ENCODE assay signal across 19 cellular contexts in the genomic region with DNA sequence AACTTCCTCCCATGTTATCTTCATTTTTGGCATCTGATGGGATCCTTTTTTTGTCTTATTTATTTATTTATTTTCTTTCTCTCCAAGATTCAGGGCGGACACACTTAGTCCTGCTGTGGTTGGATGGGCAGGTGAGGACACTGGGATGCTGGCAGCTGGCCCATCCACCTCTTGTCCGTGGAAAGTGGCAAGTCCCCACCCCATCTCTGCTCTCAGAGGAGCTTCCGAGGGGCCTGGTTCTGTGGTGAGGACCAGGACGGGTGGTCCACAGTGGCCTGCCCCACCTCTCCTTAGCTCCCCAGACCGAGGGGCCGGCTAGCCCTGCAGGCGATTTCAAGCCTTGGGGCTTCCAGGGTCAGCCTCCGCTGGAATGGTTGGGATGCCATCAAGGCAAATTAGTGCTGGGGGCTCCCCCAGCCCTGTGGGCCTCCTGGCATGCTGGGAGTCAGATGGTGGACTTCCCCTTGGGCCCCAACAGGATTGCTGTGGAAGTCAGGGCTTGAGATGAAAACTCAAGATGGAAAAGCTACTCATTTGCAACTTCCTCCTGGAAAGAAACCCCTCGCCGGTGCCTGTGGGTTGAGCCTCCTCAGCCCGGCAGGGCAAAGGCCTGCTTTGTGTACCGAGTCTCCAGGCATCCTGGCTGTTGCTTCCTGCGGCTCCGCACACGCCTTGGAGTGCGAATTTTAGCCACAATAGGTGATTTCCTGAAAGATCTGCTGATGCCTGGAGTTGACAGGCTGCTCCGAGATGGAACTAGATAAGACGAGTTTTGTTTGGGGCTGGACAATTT. TPM values are rescaled to one million over a fixed set of nuclear protein-coding genes. Genes with fewer than 3 reads are reported as not detected.
DNase-seq lines count a peak whose midpoint lies in the region; ATAC-seq and TF ChIP-seq lines count a peak whose summit lies in the region.
"Had no signal": no experiment of that assay in that cellular context is flagged by ENCODE, and none has a peak within 500 bp of the region (broad histone marks: within the 10 kb centered on the region; RNA-seq: fewer than 3 reads in every experiment).

No MANE protein-coding gene starts in this region.

- H2BK5ac ChIP-seq in neuronal stem cell (ENCODE audit: low read length): no peak overlapping the region

- no peaks in the 10 kb centered on the region for H3K79me1 ChIP-seq in neuronal stem cell (ENCODE audit: low read depth, low read length)

- H3K27me3 ChIP-seq in SK-N-SH (ENCODE audit: insufficient read depth): no peaks in the 10 kb centered on the region
- no peaks in the 10 kb centered on the region for H3K27me3 ChIP-seq in heart right ventricle
- no peaks in the 10 kb centered on the region for H3K27me3 ChIP-seq in neuronal stem cell (ENCODE audit: control insufficient read depth in 3 of 3, insufficient read depth in 3 of 3, low read depth in 1 of 3, low read length in 3 of 3)
- H3K27me3 ChIP-seq in aorta (ENCODE audit: control insufficient read depth in 1 of 2, insufficient read depth in 2 of 2, low read length in 1 of 2): no peaks in the 10 kb centered on the region
- H3K27me3 ChIP-seq: sigmoid colon had no signal

- H4K8ac ChIP-seq in neuronal stem cell (ENCODE audit: low read depth, low read length): no peak overlapping the region

- no peak overlapping the region for H2BK120ac ChIP-seq in neuronal stem cell (ENCODE audit: low read depth, low read length)

- 91% methylated on average over 11 of the region's 18 CpGs for WGBS in SK-N-SH (ENCODE audit: low lambda C conversion rate)
- WGBS in heart right ventricle, 2 donors: 63 to 68% methylated on average over 18 of the region's 18 CpGs
- no CpG with 5 or more reads among the region's 18 CpGs for WGBS in neuronal stem cell (ENCODE audit: extremely low coverage in 2 of 2, insufficient read length in 2 of 2, insufficient replicate concordance in 1 of 2), 2 donors
- WGBS in aorta, 2 donors: 67 to 75% methylated on average over 18 of the region's 18 CpGs

- H3K4ac ChIP-seq in neuronal stem cell (ENCODE audit: low read length): no peak overlapping the region

- peak overlapping the region in 1 of 2 experiments; percentile 76; a peak in 2 of 4 replicates for H3K27ac ChIP-seq in SK-N-SH (ENCODE audit: low read depth in 2 of 2, low read length in 1 of 2)
- H3K27ac ChIP-seq in heart right ventricle: peak overlapping the region; percentile 71 to 94 (median 85)
- no peak overlapping the region for H3K27ac ChIP-seq in neuronal stem cell (replicated peaks; ENCODE audit: low read length)
- H3K27ac ChIP-seq in aorta (ENCODE audit: low read depth in 1 of 2, low read length in 2 of 2): no peak overlapping the region
- H3K27ac ChIP-seq: 22Rv1 had no signal

- H3K9ac ChIP-seq in SK-N-SH (no peak overlapping the region), neuronal stem cell (ENCODE audit: low read depth, low read length, poor library complexity) (no peak overlapping the region)

- H3K79me2 ChIP-seq in SK-N-SH (ENCODE audit: insufficient read depth): no peaks in the 10 kb centered on the region

- H2AFZ ChIP-seq in SK-N-SH (ENCODE audit: low read depth): no peak overlapping the region
- no peak overlapping the region for H2AFZ ChIP-seq in neuronal stem cell (ENCODE audit: low read length)

- no peaks in the 10 kb centered on the region for H4K20me1 ChIP-seq in SK-N-SH (ENCODE audit: insufficient read depth)

- H3K4me3 ChIP-seq in SK-N-SH (ENCODE audit: low read depth in 2 of 2, low read length in 1 of 2) (no peak overlapping the region), heart right ventricle (peak overlapping the region in 2 of 10 donors; percentile 9 to 12), neuronal stem cell (ENCODE audit: low read length in 2 of 2) (no peak overlapping the region), aorta (ENCODE audit: low read length in 2 of 2) (no peak overlapping the region)
- H3K4me3 ChIP-seq: sigmoid colon had no signal

- H2BK12ac ChIP-seq in neuronal stem cell (ENCODE audit: low read length): no peak overlapping the region

- DNase-seq in SK-N-SH (no peak), heart right ventricle (peak; percentile 51 to 68), neuronal stem cell (ENCODE audit: low spot score) (no peak), aorta (peak in 1 of 2 donors; percentile 52), NCI-H2196 treated with DMSO at 0.1 percent for 48 hours (lab: John Stamatoyannopoulos, UW; ENCODE audit: unreplicated experiment) (no peak), HEK293T (ENCODE audit: extremely low spot score) (no peak)
- DNase-seq: activated CD8-positive, alpha-beta T cell treated with anti-CD3 and anti-CD28 coated beads, Interleukin-2, amount 10 ng/mL, durations not matched to agents 7 days and 5 days; H7; KG1; NCI-H1436 had no signal

- intact Hi-C loops in heart right ventricle (cut with DNase I): loop anchor here in 1 of 10 donors (5.0 kb wide), 1 partner anchor 42 kb away; no protein-coding TSS in a partner anchor
- intact Hi-C loops in aorta (cut with DNase I): no loop called here

- no peak for TF ChIP-seq EP300 in SK-N-SH (IDR thresholded peaks at IDR 0.05; ENCODE audit: borderline replicate concordance in 1 of 2, low read depth in 1 of 2, low read length in 1 of 2)

- H2AK5ac ChIP-seq in neuronal stem cell (ENCODE audit: low read depth, low read length): peak overlapping the region; percentile 56

- H3K14ac ChIP-seq in neuronal stem cell (ENCODE audit: low read length): no peak overlapping the region

- no peaks in the 10 kb centered on the region for H3K9me2 ChIP-seq in SK-N-SH

- no peaks in the 10 kb centered on the region for H3K36me3 ChIP-seq in SK-N-SH (replicated peaks in 1 of 2; ENCODE audit: control insufficient read depth in 1 of 2, insufficient read depth in 2 of 2, low read length in 1 of 2)
- H3K36me3 ChIP-seq in heart right ventricle: no peaks in the 10 kb centered on the region
- H3K36me3 ChIP-seq in neuronal stem cell (replicated peaks in 1 of 2; ENCODE audit: control insufficient read depth in 2 of 2, insufficient read depth in 2 of 2, low read length in 2 of 2): no peaks in the 10 kb centered on the region
- no peaks in the 10 kb centered on the region for H3K36me3 ChIP-seq in aorta (ENCODE audit: control insufficient read depth in 1 of 2, insufficient read depth in 2 of 2, low read length in 1 of 2)
- H3K36me3 ChIP-seq: sigmoid colon had no signal

- POLR2A ChIA-PET in SK-N-SH (lab: Yijun Ruan, JAX): interaction anchor here (0.7 to 2.0 kb wide), 5 partner anchors 181 to 293 kb away, joined by 3 to 12 read pairs (median 5); no protein-coding TSS in a partner anchor
- POLR2A ChIA-PET in HEK293T (lab: Yijun Ruan, JAX): no interaction called here

- ATAC-seq in SK-N-SH treated with all-trans-retinoic acid at 6 μM for 48 hours (no peak), heart right ventricle (peak; percentile 47 to 83 (median 67)), aorta (ENCODE audit: low FRiP score) (peak; percentile 9), GM18520 (IDR thresholded peaks at IDR 0.05; ENCODE audit: unreplicated experiment) (no peak)
- ATAC-seq: activated CD8-positive, alpha-beta T cell treated with anti-CD3 and anti-CD28 coated beads, Interleukin-2, amount 10 ng/mL, durations not matched to agents 7 days and 5 days; stimulated activated effector memory CD8-positive, alpha-beta T cell treated with anti-CD3 and anti-CD28 coated beads, Interleukin-12 subunit alpha, Interleukin-12 subunit beta, amount 100 ng/mL, for 72 hours had no signal

- peak overlapping the region; percentile 41 for H2BK15ac ChIP-seq in neuronal stem cell (ENCODE audit: low read length)

- no peaks in the 10 kb centered on the region for H3K9me3 ChIP-seq in SK-N-SH
- peaks cover 0 to 4% (median 0%) of the 10 kb centered on the region in 11 donors for H3K9me3 ChIP-seq in heart right ventricle
- H3K9me3 ChIP-seq in neuronal stem cell (replicated peaks in 1 of 2; ENCODE audit: control insufficient read depth in 2 of 2, insufficient read depth in 1 of 2, low read depth in 1 of 2, low read length in 2 of 2): peaks cover 0 to 6% of the 10 kb centered on the region in 2 donors
- H3K9me3 ChIP-seq in aorta (ENCODE audit: control insufficient read depth, low read length): no peaks in the 10 kb centered on the region
- H3K9me3 ChIP-seq: sigmoid colon had no signal

- TF ChIP-seq CTCF in SK-N-SH (IDR thresholded peaks at IDR 0.05) (no peak), heart right ventricle (IDR thresholded peaks at IDR 0.05) (no peak)

- peaks cover 24 to 25% of the 10 kb centered on the region in 2 experiments; a peak in 3 of 4 replicates for H3K4me1 ChIP-seq in SK-N-SH (ENCODE audit: control insufficient read depth in 1 of 2, insufficient read depth in 2 of 2, low read depth in 1 of 2, low read length in 1 of 2)
- H3K4me1 ChIP-seq in heart right ventricle: peaks cover 14 to 48% (median 25%) of the 10 kb centered on the region in 9 donors
- H3K4me1 ChIP-seq in neuronal stem cell (ENCODE audit: control insufficient read depth in 2 of 2, insufficient read depth in 1 of 2, low read depth in 1 of 2, low read length in 2 of 2): peaks cover 4 to 9% of the 10 kb centered on the region in 2 donors
- no peaks in the 10 kb centered on the region for H3K4me1 ChIP-seq in aorta (ENCODE audit: control insufficient read depth in 1 of 2, insufficient read depth in 2 of 2, low read length in 2 of 2)

- H3K4me2 ChIP-seq in SK-N-SH (peak overlapping the region; percentile 52; the same call in 1 of the 2 replicates), neuronal stem cell (ENCODE audit: insufficient read depth, low read length, poor library complexity, severe bottlenecking) (no peak overlapping the region)

- TF ChIP-seq RAD21 in SK-N-SH (IDR thresholded peaks at IDR 0.05; ENCODE audit: low read length): no peak

- CTCF ChIA-PET in SK-N-SH (lab: Yijun Ruan, JAX): interaction anchor here (0.7 to 1.5 kb wide), 5 partner anchors 13 to 348 kb away, joined by 3 to 6 read pairs (median 4); no protein-coding TSS in a partner anchor
- CTCF ChIA-PET in HEK293T (lab: Yijun Ruan, JAX): no interaction called here

- peaks cover 7% of the 10 kb centered on the region for H3F3A ChIP-seq in SK-N-SH (replicated peaks; ENCODE audit: insufficient read depth)

- peak overlapping the region; percentile 86 for H3K18ac ChIP-seq in neuronal stem cell (ENCODE audit: low read length)

- no peak overlapping the region for H3K23ac ChIP-seq in neuronal stem cell (ENCODE audit: low read depth, low read length, poor library complexity)

- no peak overlapping the region for H4K91ac ChIP-seq in neuronal stem cell (ENCODE audit: low read depth, low read length, poor library complexity)

TF ChIP-seq in SK-N-SH, 30 proteins besides CTCF, POLR2A, EP300 and RAD21 (continues in another document):
- no peak for TF ChIP-seq RCOR1 (IDR thresholded peaks at IDR 0.05; ENCODE audit: low read length)

TF ChIP-seq in SK-N-SH treated with all-trans-retinoic acid at 6 μM for 48 hours, 23 proteins besides CTCF, POLR2A, EP300 and RAD21 (continues in another document):
- TF ChIP-seq ZC3H10 (CRISPR knock-in tag; IDR thresholded peaks at IDR 0.05): no peak

RNA-seq across cellular contexts. Expression of gene LINC01488, which starts 31.2 kb away (rescaled TPM):
- polyA plus RNA-seq in SK-N-SH (2012; rRNA removed) (not detected in 2 replicates), heart right ventricle (under 1 TPM; 0.03 to 0.59 TPM), aorta (not detected)
- polyA plus RNA-seq in SK-N-SH (2012; cell fraction: cytosol; rRNA removed): not detected in 2 replicates
- 0.08 TPM in 1 of 2 replicates, not detected in the other for polyA plus RNA-seq in SK-N-SH (2012; cell fraction: nucleus; rRNA removed)
- total RNA-seq in heart right ventricle (under 1 TPM in 6 of 10 donors, not detected in 4; 0.12 to 0.23 (median 0.15) TPM), aorta (not detected)
- 0.06 TPM for polyA plus RNA-seq in neuronal stem cell (2013, experiment 1 of 2)
- 0.01 TPM for polyA plus RNA-seq in neuronal stem cell (2013, experiment 2 of 2)
- total RNA-seq: activated CD8-positive, alpha-beta T cell treated with anti-CD3 and anti-CD28 coated beads, Interleukin-2, amount 10 ng/mL, durations not matched to agents 7 days and 5 days; activated T-helper 1 cell treated with anti-CD3 and anti-CD28 coated beads, Interleukin-12 subunit alpha, Interleukin-12 subunit beta, Interleukin-2, Interleukin-4 antibody, amounts not matched to agents 30 ng/mL and 10 ng/mL and 1 ng/mL, durations not matched to agents 14 hours and 24 hours and 36 hours; Daoy; H7; NCI-H460; neural crest cell had no signal
- polyA plus RNA-seq: sigmoid colon had no signal

Comparison
In these comparisons a context has a peak if more than half of its experiments do, and no peak if none do; other contexts are left out.
1. DNase-seq: peak in heart right ventricle (2 of 2); none in SK-N-SH (single experiment), neuronal stem cell (single experiment), NCI-H2196 treated with DMSO at 0.1 percent for 48 hours (single experiment) and HEK293T (single experiment).
2. H3K27ac ChIP-seq: peak in heart right ventricle (10 of 10); none in neuronal stem cell (single experiment) and aorta (0 of 2).
3. ATAC-seq: peak in heart right ventricle (8 of 8) and aorta (single experiment); none in SK-N-SH treated with all-trans-retinoic acid at 6 μM for 48 hours (single experiment) and GM18520 (single experiment).